Comparison of ENCODE assay signal across 28 cellular contexts in genomic region chr22:40557972-40558371, GRCh38.
"Had no signal": no experiment of that assay in that cellular context is flagged by ENCODE, and none has a peak within 500 bp of the region (broad histone marks: within the 10 kb centered on the region; RNA-seq: fewer than 3 reads in every experiment).

No MANE protein-coding gene starts in this region.

- DNase-seq: natural killer cell; occipital lobe; ovary; posterior cingulate gyrus; psoas muscle; right cardiac atrium; spleen; stimulated activated CD4-positive, alpha-beta T cell treated with anti-CD3 and anti-CD28 coated beads, Interleukin-12 subunit alpha, Interleukin-12 subunit beta, amount 100 ng/mL, for 4 hours; stimulated activated CD4-positive, alpha-beta T cell treated with anti-CD3 and anti-CD28 coated beads, Interleukin-1b, Interleukin-23, amount 100 ng/mL, for 48 hours; stimulated activated CD4-positive, alpha-beta T cell treated with anti-CD3 and anti-CD28 coated beads, Interleukin-4, amount 100 ng/mL, for 1 hour; stimulated activated CD4-positive, alpha-beta T cell treated with anti-CD3 and anti-CD28 coated beads, Interleukin-4, amount 100 ng/mL, for 4 hours; stimulated activated CD8-positive, alpha-beta memory T cell treated with anti-CD3 and anti-CD28 coated beads, Interleukin-4, amount 100 ng/mL, for 48 hours; stimulated activated naive CD4-positive, alpha-beta T cell; stimulated activated naive CD8-positive, alpha-beta T cell treated with anti-CD3 and anti-CD28 coated beads, Interleukin-15, amount 100 ng/mL, for 72 hours; stimulated activated naive CD8-positive, alpha-beta T cell treated with anti-CD3 and anti-CD28 coated beads, Interleukin-15, Interleukin-2, amounts not matched to agents 100 U/mL and 50 U/mL, for 24 hours; substantia nigra; testis; tibial artery; transverse colon; upper lobe of right lung; uterus had no signal

- H3K9me3 ChIP-seq: ovary, psoas muscle, suprapubic skin, testis, tibial artery, transverse colon, upper lobe of right lung, uterus had no signal

- H3K36me3 ChIP-seq: neural progenitor cell, ovary, suprapubic skin, transverse colon, upper lobe of right lung, uterus had no signal

- H3K27ac ChIP-seq: neural progenitor cell, ovary, parathyroid adenoma, psoas muscle, skin epidermis, spleen, suprapubic skin, testis, tibial artery, transverse colon, upper lobe of right lung, uterus had no signal

- H3K4me3 ChIP-seq: neural progenitor cell, ovary, psoas muscle, skin epidermis, smooth muscle cell, spleen, suprapubic skin, testis, tibial artery, transverse colon, upper lobe of right lung, uterus had no signal

- H3K9ac ChIP-seq: neural progenitor cell, parathyroid adenoma had no signal

- H3K4me2 ChIP-seq: neural progenitor cell, smooth muscle cell had no signal

- H2AFZ ChIP-seq: neural progenitor cell, parathyroid adenoma had no signal

- H3K27me3 ChIP-seq: neural progenitor cell, ovary, spleen, suprapubic skin, testis, tibial artery, transverse colon, upper lobe of right lung, uterus had no signal

- ATAC-seq: natural killer cell; psoas muscle; right cardiac atrium; sciatic nerve; stimulated activated memory B cell treated with anti-CD40 and anti-IgM and Interleukin-4, amounts not matched to agents 10 μg/mL and 1 μg/mL and 100 μg/mL, for 72 hours; stimulated activated naive CD8-positive, alpha-beta T cell treated with anti-CD3 and anti-CD28 coated beads, Interleukin-15, amount 100 ng/mL, for 72 hours; stimulated activated naive CD8-positive, alpha-beta T cell treated with anti-CD3 and anti-CD28 coated beads, Interleukin-15, Interleukin-2, amounts not matched to agents 100 U/mL and 50 U/mL, for 24 hours; upper lobe of right lung had no signal

- H3K4me1 ChIP-seq: parathyroid adenoma, testis, upper lobe of right lung had no signal
